In the genomic region with DNA sequence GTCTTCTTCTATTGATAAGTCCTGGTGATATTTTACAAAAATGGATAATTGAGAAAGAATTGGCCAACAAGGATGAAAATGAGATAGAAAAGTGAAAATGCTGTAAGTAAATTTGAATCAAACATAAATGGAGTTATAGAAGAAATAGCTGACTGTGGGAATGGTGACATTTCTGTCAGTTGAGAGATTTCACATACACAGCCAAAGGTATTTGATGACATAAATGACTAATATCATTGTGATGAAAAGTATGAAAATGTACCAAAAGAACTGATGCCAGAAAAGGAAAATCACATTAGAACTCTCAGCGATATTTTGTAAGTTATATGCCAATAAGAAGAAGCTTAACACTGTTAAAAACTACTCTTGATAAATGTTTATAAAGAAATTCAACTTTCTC, we compare ENCODE assay signal across 21 cellular contexts. TPM values are rescaled to one million over a fixed set of nuclear protein-coding genes. Genes with fewer than 3 reads are reported as not detected.
DNase-seq lines count a peak whose midpoint lies in the region; ATAC-seq and TF ChIP-seq lines count a peak whose summit lies in the region.
"Had no signal": no experiment of that assay in that cellular context is flagged by ENCODE, and none has a peak within 500 bp of the region (broad histone marks: within the 10 kb centered on the region; RNA-seq: fewer than 3 reads in every experiment).

No MANE protein-coding gene starts in this region.

- peak overlapping the region; percentile 10; the same call in 1 of the 2 replicates for H3K4me2 ChIP-seq in SK-N-SH
- H3K4me2 ChIP-seq in neural cell (ENCODE audit: low read length), result no peak overlapping the region
- H3K4me2 ChIP-seq in PC-3 (ENCODE audit: low read length), result no peak overlapping the region
- H3K4me2 ChIP-seq: BLaER1 treated with 17β-estradiol and CSF1 and Interleukin-3, amounts not matched to agents 10 nM and 100 nM had no signal

- H3K27me3 Mint-ChIP-seq in T-cell, result no peaks in the 10 kb centered on the region
- H3K27me3 Mint-ChIP-seq: CD8-positive, alpha-beta memory T cell had no signal

- H3K27ac Mint-ChIP-seq in T-cell, result no peak overlapping the region
- H3K27ac Mint-ChIP-seq: CD8-positive, alpha-beta memory T cell; HFFc6 had no signal

- H3K9me2 ChIP-seq in SK-N-SH, result no peaks in the 10 kb centered on the region
- H3K9me2 ChIP-seq in neural cell (ENCODE audit: insufficient read depth, low read length), result no peaks in the 10 kb centered on the region
- H3K9me2 ChIP-seq in PC-3 (replicated peaks; ENCODE audit: low read length), result no peaks in the 10 kb centered on the region

- intact Hi-C loops in PC-3 (cut with micrococcal nuclease), result no loop called here

- H3K27ac ChIP-seq in ACC112 (ENCODE audit: low read depth, low read length) (peak overlapping the region; percentile 27), SK-N-SH (ENCODE audit: low read depth in 2 of 2, low read length in 1 of 2) (peak overlapping the region; percentile 8 to 50; a peak in 2 of 4 replicates), neural cell (ENCODE audit: low read length) (peak overlapping the region; percentile 40), PC-3 (ENCODE audit: low read length) (no peak overlapping the region)
- H3K27ac ChIP-seq: 22Rv1; BLaER1 treated with 17β-estradiol and CSF1 and Interleukin-3, amounts not matched to agents 10 nM and 100 nM had no signal

- ATAC-seq in PC-3 (no peak), T-cell (replicated peaks in 1 of 4) (no peak)
- ATAC-seq: HepG2 had no signal

- H3K36me3 ChIP-seq in ACC112 (ENCODE audit: insufficient read depth, low read length) (no peaks in the 10 kb centered on the region), SK-N-SH (replicated peaks in 1 of 2; ENCODE audit: control insufficient read depth in 1 of 2, insufficient read depth in 2 of 2, low read length in 1 of 2) (no peaks in the 10 kb centered on the region), neural cell (ENCODE audit: insufficient read depth, low read length) (no peaks in the 10 kb centered on the region), PC-3 (ENCODE audit: low read depth, low read length) (no peaks in the 10 kb centered on the region)
- H3K36me3 ChIP-seq: BLaER1 treated with 17β-estradiol and CSF1 and Interleukin-3, amounts not matched to agents 10 nM and 100 nM had no signal

- H3K79me2 ChIP-seq in ACC112 (ENCODE audit: control insufficient read depth, insufficient read depth, low read length, unreplicated experiment) (no peaks in the 10 kb centered on the region), SK-N-SH (ENCODE audit: insufficient read depth) (no peaks in the 10 kb centered on the region), neural cell (replicated peaks; ENCODE audit: insufficient read depth, low read length) (no peaks in the 10 kb centered on the region), PC-3 (ENCODE audit: low read length) (no peaks in the 10 kb centered on the region)

- no peaks in the 10 kb centered on the region for H3K9me3 Mint-ChIP-seq in T-cell
- H3K9me3 Mint-ChIP-seq: CD8-positive, alpha-beta memory T cell; HFFc6 had no signal

- H3K4me1 Mint-ChIP-seq in T-cell, result no peaks in the 10 kb centered on the region
- H3K4me1 Mint-ChIP-seq: CD8-positive, alpha-beta memory T cell had no signal

- TF ChIP-seq RAD21 in SK-N-SH (IDR thresholded peaks at IDR 0.05; ENCODE audit: low read length), result no peak
- TF ChIP-seq RAD21 in neural cell (conservative IDR thresholded peaks at IDR 0.05), result no peak

- CTCF ChIA-PET in SK-N-SH (lab: Yijun Ruan, JAX), result interaction anchor here (0.7 to 1.3 kb wide), 3 partner anchors 52 to 590 kb away, joined by 3 to 4 read pairs (median 3); no protein-coding TSS in a partner anchor
- CTCF ChIA-PET in PC-3 (lab: Charles Lee), result no interaction called here
- CTCF ChIA-PET in T-cell (lab: Charles Lee), result interaction anchor here in 1 of 2 donors (0.5 to 0.6 kb wide), 2 partner anchors 232 to 1675 kb away, joined by 3 read pairs; no protein-coding TSS in a partner anchor

- no peaks in the 10 kb centered on the region for H3K9me3 ChIP-seq in SK-N-SH
- H3K9me3 ChIP-seq in neural cell (ENCODE audit: low read length), result no peaks in the 10 kb centered on the region
- H3K9me3 ChIP-seq in PC-3 (ENCODE audit: low read length), result no peaks in the 10 kb centered on the region
- H3K9me3 ChIP-seq: BLaER1 treated with 17β-estradiol and CSF1 and Interleukin-3, amounts not matched to agents 10 nM and 100 nM had no signal

- H3F3A ChIP-seq in SK-N-SH (replicated peaks; ENCODE audit: insufficient read depth) (no peaks in the 10 kb centered on the region), neural cell (ENCODE audit: insufficient read depth, low read length, poor library complexity, severe bottlenecking) (no peaks in the 10 kb centered on the region), PC-3 (ENCODE audit: low read length, unreplicated experiment) (no peaks in the 10 kb centered on the region)

- H2AFZ ChIP-seq in ACC112 (ENCODE audit: low read length, unreplicated experiment) (no peak overlapping the region), SK-N-SH (ENCODE audit: low read depth) (peak overlapping the region; percentile 32; the same call in 1 of the 2 replicates), neural cell (ENCODE audit: low read depth, low read length) (no peak overlapping the region), PC-3 (ENCODE audit: low read length) (no peak overlapping the region)

- H4K20me1 ChIP-seq in SK-N-SH (ENCODE audit: insufficient read depth) (no peaks in the 10 kb centered on the region), neural cell (ENCODE audit: insufficient read depth) (no peaks in the 10 kb centered on the region), PC-3 (ENCODE audit: low read length) (no peaks in the 10 kb centered on the region)
- H4K20me1 ChIP-seq: BLaER1 treated with 17β-estradiol and CSF1 and Interleukin-3, amounts not matched to agents 10 nM and 100 nM had no signal

- BruUV-seq in PC-3 (replicated peaks; lab: Mats Ljungman, UMichigan), result no TSS peak

- peak in 1 of 2 experiments; percentile 57; a peak in 1 of 4 replicates for TF ChIP-seq EP300 in SK-N-SH (IDR thresholded peaks at IDR 0.05; ENCODE audit: borderline replicate concordance in 1 of 2, low read depth in 1 of 2, low read length in 1 of 2)
- peak; percentile 76 for TF ChIP-seq EP300 in neural cell (conservative IDR thresholded peaks at IDR 0.05; ENCODE audit: poor library complexity, severe bottlenecking)

- peak overlapping the region; percentile 54 for H3K4me3 ChIP-seq in ACC112 (ENCODE audit: low read depth, low read length)
- H3K4me3 ChIP-seq in SK-N-SH (ENCODE audit: low read depth in 2 of 2, low read length in 1 of 2), result peak overlapping the region in 1 of 2 experiments; percentile 1; a peak in 2 of 4 replicates
- H3K4me3 ChIP-seq in neural cell (ENCODE audit: low read length), result no peak overlapping the region
- H3K4me3 ChIP-seq in PC-3 (ENCODE audit: low read length), result no peak overlapping the region
- H3K4me3 ChIP-seq: BLaER1 treated with 17β-estradiol and CSF1 and Interleukin-3, amounts not matched to agents 10 nM and 100 nM had no signal

- POLR2A ChIA-PET in SK-N-SH (lab: Yijun Ruan, JAX) (no interaction called here), PC-3 (lab: Charles Lee; ENCODE audit: unreplicated experiment) (no interaction called here), T-cell (lab: Charles Lee) (no interaction called here)

- H3K4me3 Mint-ChIP-seq in T-cell, result no peak overlapping the region
- H3K4me3 Mint-ChIP-seq: CD8-positive, alpha-beta memory T cell; HFFc6 had no signal

- TF ChIP-seq CTCF in SK-N-SH (IDR thresholded peaks at IDR 0.05) (no peak), neural cell (IDR thresholded peaks at IDR 0.05; ENCODE audit: poor library complexity, severe bottlenecking) (no peak), PC-3 (conservative IDR thresholded peaks at IDR 0.05; ENCODE audit: low read depth, low read length) (no peak)

- 21% methylated on average over 1 of the region's 1 CpG for WGBS in SK-N-SH (ENCODE audit: low lambda C conversion rate)

- DNase-seq in SK-N-SH (no peak), dedifferentiated amniotic fluid mesenchymal stem cell (ENCODE audit: extremely low spot score) (peak; percentile 41), NOMO-1 treated with DMSO at 0.1 percent for 48 hours (lab: John Stamatoyannopoulos, UW; ENCODE audit: unreplicated experiment) (no peak), DMS53 (lab: John Stamatoyannopoulos, UW) (no peak), PC-3 (no peak), T-cell (no peak)
- DNase-seq: CD8-positive, alpha-beta memory T cell; DND-41; GF-D8; HFFc6; KG1; NCI-H1048; NCI-H1436 treated with DMSO at 0.1 percent for 48 hours; NCI-H2081; NCI-H510A; NCI-H774 had no signal

- H3K36me3 Mint-ChIP-seq in T-cell, result no peaks in the 10 kb centered on the region
- H3K36me3 Mint-ChIP-seq: CD8-positive, alpha-beta memory T cell had no signal

- H3K9ac ChIP-seq in SK-N-SH, result no peak overlapping the region
- H3K9ac ChIP-seq in neural cell (ENCODE audit: low read length), result no peak overlapping the region
- H3K9ac ChIP-seq in PC-3 (ENCODE audit: low read length), result no peak overlapping the region
- H3K9ac ChIP-seq: BLaER1 treated with 17β-estradiol and CSF1 and Interleukin-3, amounts not matched to agents 10 nM and 100 nM had no signal

- H3K27me3 ChIP-seq in ACC112 (ENCODE audit: insufficient read depth, low read length) (no peaks in the 10 kb centered on the region), SK-N-SH (ENCODE audit: insufficient read depth) (no peaks in the 10 kb centered on the region), neural cell (ENCODE audit: insufficient read depth, low read depth, low read length) (no peaks in the 10 kb centered on the region), PC-3 (ENCODE audit: low read length) (peaks cover 86% of the 10 kb centered on the region)
- H3K27me3 ChIP-seq: BLaER1 treated with 17β-estradiol and CSF1 and Interleukin-3, amounts not matched to agents 10 nM and 100 nM had no signal

- H3K4me1 ChIP-seq in ACC112 (ENCODE audit: control insufficient read depth, insufficient read depth, low read length, unreplicated experiment) (peaks cover 15% of the 10 kb centered on the region), SK-N-SH (ENCODE audit: control insufficient read depth in 1 of 2, insufficient read depth in 2 of 2, low read depth in 1 of 2, low read length in 1 of 2) (peaks cover 0 to 23% of the 10 kb centered on the region in 2 experiments; a peak in 2 of 4 replicates), PC-3 (ENCODE audit: insufficient read depth, low read length) (no peaks in the 10 kb centered on the region)
- H3K4me1 ChIP-seq: BLaER1 treated with 17β-estradiol and CSF1 and Interleukin-3, amounts not matched to agents 10 nM and 100 nM had no signal

TF ChIP-seq in SK-N-SH, 30 proteins besides CTCF, POLR2A, EP300 and RAD21 (continues in another document):
- TF ChIP-seq SMC3 (IDR thresholded peaks at IDR 0.05; ENCODE audit: low read depth, low read length) (no peak), TAF1 (IDR thresholded peaks at IDR 0.05; ENCODE audit: borderline replicate concordance, low read depth, low read length) (no peak)

TF ChIP-seq in neural cell, 6 proteins besides CTCF, POLR2A, EP300 and RAD21 (continues in another document):
- TF ChIP-seq MXI1 (conservative IDR thresholded peaks at IDR 0.05; ENCODE audit: poor library complexity, severe bottlenecking), result no peak
- TF ChIP-seq POLR2AphosphoS5 (IDR thresholded peaks at IDR 0.05), result peak; percentile 16

RNA-seq across cellular contexts. Expression of a gene that starts 54.9 kb away (rescaled TPM):
- polyA plus RNA-seq in SK-N-SH (2012; rRNA removed), result 16.9 and 17.7 TPM in 2 replicates
- 14.4 and 15.5 TPM in 2 replicates for polyA plus RNA-seq in SK-N-SH (2012; cell fraction: cytosol; rRNA removed)
- polyA plus RNA-seq in SK-N-SH (2012; cell fraction: nucleus; rRNA removed), result 9.0 and 11.9 TPM in 2 replicates
- polyA plus RNA-seq in neural cell, result 0.78 TPM in 1 of 2 replicates, not detected in the other
- not detected in 2 replicates for polyA minus RNA-seq in neural cell
- total RNA-seq in PC-3 (2014; rRNA removed), result 53.1 and 62.6 TPM in 2 replicates
- under 1 TPM in 2 of 5 donors, not detected in 3; 0.23 to 0.51 TPM for total RNA-seq in T-cell
- total RNA-seq: CD8-positive, alpha-beta memory T cell had no signal
- polyA plus RNA-seq: CD8-positive, alpha-beta memory T cell had no signal

Comparison
In these comparisons a context has a peak if more than half of its experiments do, and no peak if none do; other contexts are left out.
1. RNA of a gene that starts 54.9 kb away (total RNA-seq): 53.1 to 62.6 TPM in PC-3; 0.23 to 0.51 TPM in T-cell; every median in the first group is over 10 times any median in the second.